18 cellular contexts compared by ENCODE assay signal in the genomic region with DNA sequence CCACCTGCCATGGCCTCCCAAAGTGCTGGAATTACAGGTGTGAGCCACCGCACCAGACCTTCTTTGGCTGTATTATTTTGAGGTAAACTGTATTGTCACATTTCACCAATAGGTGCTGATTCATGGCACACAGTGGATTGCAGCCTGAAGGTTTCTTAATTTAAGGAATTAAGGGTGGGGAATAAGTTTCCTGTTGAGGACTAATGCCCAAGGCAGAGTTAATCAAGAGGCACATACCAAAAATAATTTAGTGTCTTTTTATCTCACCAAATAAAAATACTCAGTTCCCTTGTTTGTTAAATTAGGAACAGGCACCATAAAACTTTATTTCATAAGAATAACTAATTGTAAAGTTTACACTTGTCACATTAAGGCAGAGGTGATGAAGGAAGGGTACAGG.
DNase-seq lines count a peak whose midpoint lies in the region; ATAC-seq and TF ChIP-seq lines count a peak whose summit lies in the region.
"Had no signal": no experiment of that assay in that cellular context is flagged by ENCODE, and none has a peak within 500 bp of the region (broad histone marks: within the 10 kb centered on the region; RNA-seq: fewer than 3 reads in every experiment).

No MANE protein-coding gene starts in this region.

- H3K27ac ChIP-seq in mammary epithelial cell (ENCODE audit: insufficient read depth, low read depth, low read length): no peak overlapping the region
- H3K27ac ChIP-seq in PC-9: peak overlapping the region; percentile 87
- H3K27ac ChIP-seq: 22Rv1 had no signal

- H3K9ac ChIP-seq in mammary epithelial cell (ENCODE audit: insufficient read depth, low read length): no peak overlapping the region

- H3K4me2 ChIP-seq in mammary epithelial cell (ENCODE audit: insufficient read depth, low read depth, low read length): no peak overlapping the region
- no peak overlapping the region for H3K4me2 ChIP-seq in PC-9
- H3K4me2 ChIP-seq: GM23338 had no signal

- H3K27me3 ChIP-seq in mammary epithelial cell (ENCODE audit: insufficient read depth, low read length) (no peaks in the 10 kb centered on the region), Caco-2 (replicated peaks; ENCODE audit: control insufficient read depth, insufficient read depth, low read length) (no peaks in the 10 kb centered on the region), PC-9 (ENCODE audit: insufficient read depth, low read depth) (no peaks in the 10 kb centered on the region)

- H3K4me1 ChIP-seq in mammary epithelial cell (ENCODE audit: insufficient read depth, low read length) (peaks cover 35% of the 10 kb centered on the region), Caco-2 (peaks cover 23% of the 10 kb centered on the region), PC-9 (replicated peaks; ENCODE audit: insufficient read depth) (peaks cover 60% of the 10 kb centered on the region)

- intact Hi-C loops in MCF 10A (cut with micrococcal nuclease): loop anchor here (5.0 kb wide), 1 partner anchor 446 kb away; no protein-coding TSS in a partner anchor
- intact Hi-C loops in mammary epithelial cell (cut with micrococcal nuclease): loop anchor here (5.0 kb wide), 1 partner anchor 446 kb away; no protein-coding TSS in a partner anchor
- intact Hi-C loops in Caco-2 (cut with micrococcal nuclease; ENCODE audit: unreplicated experiment): no loop called here
- intact Hi-C loops in PC-9 (cut with micrococcal nuclease; ENCODE audit: unreplicated experiment): loop anchor here (5.0 to 10.0 kb wide), 3 partner anchors 221 to 561 kb away; no protein-coding TSS in a partner anchor

- no peaks in the 10 kb centered on the region for H4K20me1 ChIP-seq in mammary epithelial cell (ENCODE audit: insufficient read depth, low read length)
- no peaks in the 10 kb centered on the region for H4K20me1 ChIP-seq in PC-9 (ENCODE audit: insufficient read depth)

- no peak overlapping the region for H3K4me3 ChIP-seq in mammary epithelial cell (replicated peaks in 1 of 3; ENCODE audit: insufficient read depth in 1 of 3, low read depth in 2 of 3, low read length in 3 of 3)
- H3K4me3 ChIP-seq in Caco-2 (ENCODE audit: low read depth, low read length): no peak overlapping the region
- no peak overlapping the region for H3K4me3 ChIP-seq in PC-9
- H3K4me3 ChIP-seq: GM12878, GM23338 had no signal

- H2AFZ ChIP-seq in mammary epithelial cell (ENCODE audit: low read depth, low read length): no peak overlapping the region
- H2AFZ ChIP-seq in PC-9: no peak overlapping the region
- H2AFZ ChIP-seq: GM23338 had no signal

- H3K36me3 ChIP-seq in mammary epithelial cell (ENCODE audit: insufficient read depth, low read length): no peaks in the 10 kb centered on the region
- no peaks in the 10 kb centered on the region for H3K36me3 ChIP-seq in Caco-2 (ENCODE audit: control insufficient read depth, insufficient read depth, low read length)
- no peaks in the 10 kb centered on the region for H3K36me3 ChIP-seq in PC-9 (ENCODE audit: low read depth)

- no peaks in the 10 kb centered on the region for H3K9me2 ChIP-seq in PC-9 (ENCODE audit: insufficient read depth)

- H3K4me1 Mint-ChIP-seq in MCF 10A (ENCODE audit: insufficient read depth, unreplicated experiment) (peaks cover 35% of the 10 kb centered on the region), Caco-2 (ENCODE audit: low read depth, unreplicated experiment) (peaks cover 23% of the 10 kb centered on the region)
- peaks cover 16% of the 10 kb centered on the region for H3K4me1 Mint-ChIP-seq in stimulated activated effector memory CD8-positive, alpha-beta T cell treated with anti-CD3 and anti-CD28 coated beads, Interleukin-12 subunit alpha, Interleukin-12 subunit beta, amount 100 ng/mL, for 72 hours

- H3K9me3 Mint-ChIP-seq in MCF 10A (ENCODE audit: unreplicated experiment) (no peaks in the 10 kb centered on the region), Caco-2 (ENCODE audit: unreplicated experiment) (no peaks in the 10 kb centered on the region)
- H3K9me3 Mint-ChIP-seq in stimulated activated effector memory CD8-positive, alpha-beta T cell treated with anti-CD3 and anti-CD28 coated beads, Interleukin-12 subunit alpha, Interleukin-12 subunit beta, amount 100 ng/mL, for 72 hours: no peaks in the 10 kb centered on the region
- H3K9me3 Mint-ChIP-seq: GM23338, H9 had no signal

- H3K27ac Mint-ChIP-seq in MCF 10A (ENCODE audit: low read depth, unreplicated experiment): peak overlapping the region; percentile 94
- H3K27ac Mint-ChIP-seq in Caco-2 (ENCODE audit: unreplicated experiment): peak overlapping the region; percentile 52
- no peak overlapping the region for H3K27ac Mint-ChIP-seq in stimulated activated effector memory CD8-positive, alpha-beta T cell treated with anti-CD3 and anti-CD28 coated beads, Interleukin-12 subunit alpha, Interleukin-12 subunit beta, amount 100 ng/mL, for 72 hours
- H3K27ac Mint-ChIP-seq: GM23338 had no signal

- H3K79me2 ChIP-seq in mammary epithelial cell (ENCODE audit: insufficient read depth, low read length) (peaks cover 8% of the 10 kb centered on the region), PC-9 (ENCODE audit: low read depth) (peaks cover 9% of the 10 kb centered on the region; the same call in 1 of the 2 replicates)

- POLR2A ChIA-PET in MCF 10A (lab: Yijun Ruan, JAX): interaction anchor here (0.6 to 5.9 kb wide), 7 partner anchors 14 to 104 kb away, joined by 3 to 59 read pairs (median 8); a partner anchor contains a TSS
- POLR2A ChIA-PET in Caco-2 (lab: Charles Lee): no interaction called here
- POLR2A ChIA-PET in PC-9 (lab: Charles Lee; ENCODE audit: unreplicated experiment): no interaction called here

- dilution Hi-C loops in mammary epithelial cell (cut with HindIII; ENCODE audit: low sequenced_read_pairs): no loop called here

- H3F3A ChIP-seq in PC-9 (ENCODE audit: insufficient read depth, low read depth): peaks cover 38% of the 10 kb centered on the region

- in situ Hi-C loops in mammary epithelial cell (cut with MboI; ENCODE audit: low sequenced_read_pairs in 2 of 2): loop anchor here (10.0 kb wide), 1 partner anchor 64 kb away; no protein-coding TSS in a partner anchor

- H3K9me3 ChIP-seq in mammary epithelial cell (replicated peaks; ENCODE audit: insufficient read depth, low read length): no peaks in the 10 kb centered on the region
- H3K9me3 ChIP-seq in Caco-2: no peaks in the 10 kb centered on the region
- no peaks in the 10 kb centered on the region for H3K9me3 ChIP-seq in PC-9 (ENCODE audit: insufficient read depth, low read depth)

- H3K4me3 Mint-ChIP-seq in MCF 10A (ENCODE audit: unreplicated experiment) (no peak overlapping the region), Caco-2 (ENCODE audit: unreplicated experiment) (no peak overlapping the region)
- no peak overlapping the region for H3K4me3 Mint-ChIP-seq in stimulated activated effector memory CD8-positive, alpha-beta T cell treated with anti-CD3 and anti-CD28 coated beads, Interleukin-12 subunit alpha, Interleukin-12 subunit beta, amount 100 ng/mL, for 72 hours
- H3K4me3 Mint-ChIP-seq: GM23338, H9 had no signal

- BruUV-seq in MCF 10A (replicated peaks; lab: Mats Ljungman, UMichigan) (no TSS peak), mammary epithelial cell (replicated peaks; lab: Mats Ljungman, UMichigan) (no TSS peak), Caco-2 (replicated peaks; lab: Mats Ljungman, UMichigan) (no TSS peak), PC-9 (replicated peaks; lab: Mats Ljungman, UMichigan) (no TSS peak)

- no peak for ATAC-seq in stimulated activated effector memory CD8-positive, alpha-beta T cell treated with anti-CD3 and anti-CD28 coated beads, Interleukin-12 subunit alpha, Interleukin-12 subunit beta, amount 100 ng/mL, for 72 hours
- ATAC-seq: GM12878, GM23338 had no signal

- TF ChIP-seq CTCF in MCF 10A (IDR thresholded peaks at IDR 0.05; ENCODE audit: unreplicated experiment) (no peak), mammary epithelial cell (conservative IDR thresholded peaks at IDR 0.05 in 1 of 2, IDR thresholded peaks at IDR 0.05 in 1 of 2; ENCODE audit: extremely low read depth in 1 of 2, insufficient read depth in 1 of 2, low read depth in 1 of 2, low read length in 2 of 2) (no peak), Caco-2 (IDR thresholded peaks at IDR 0.05; ENCODE audit: insufficient read depth in 1 of 2, low read depth in 1 of 2, low read length in 1 of 2, severe bottlenecking in 1 of 2, unreplicated experiment in 1 of 2) (no peak), PC-9 (conservative IDR thresholded peaks at IDR 0.05) (no peak)

- H3K27me3 Mint-ChIP-seq in MCF 10A (ENCODE audit: insufficient read depth, unreplicated experiment) (no peaks in the 10 kb centered on the region), Caco-2 (ENCODE audit: insufficient read depth, unreplicated experiment) (no peaks in the 10 kb centered on the region)
- H3K27me3 Mint-ChIP-seq: CD4-positive, alpha-beta memory T cell had no signal

- H3K36me3 Mint-ChIP-seq in MCF 10A (ENCODE audit: insufficient read depth, unreplicated experiment) (peaks cover 14% of the 10 kb centered on the region), Caco-2 (ENCODE audit: insufficient read depth, unreplicated experiment) (peaks cover 5% of the 10 kb centered on the region)
- H3K36me3 Mint-ChIP-seq in stimulated activated effector memory CD8-positive, alpha-beta T cell treated with anti-CD3 and anti-CD28 coated beads, Interleukin-12 subunit alpha, Interleukin-12 subunit beta, amount 100 ng/mL, for 72 hours: no peaks in the 10 kb centered on the region
- H3K36me3 Mint-ChIP-seq: CD4-positive, alpha-beta memory T cell had no signal

- CTCF ChIA-PET in MCF 10A (lab: Yijun Ruan, JAX): interaction anchor here (0.7 to 4.1 kb wide), 6 partner anchors 18 to 560 kb away, joined by 3 to 36 read pairs (median 4); no protein-coding TSS in a partner anchor
- CTCF ChIA-PET in mammary epithelial cell (lab: Charles Lee; ENCODE audit: low non-redundant PET): no interaction called here
- CTCF ChIA-PET in Caco-2 (lab: Charles Lee): no interaction called here
- CTCF ChIA-PET in PC-9 (lab: Charles Lee): no interaction called here

- WGBS in mammary epithelial cell (ENCODE audit: low coverage, missing lambda C conversion rate): 0% methylated on average over 1 of the region's 1 CpG

- no peak for DNase-seq in MCF 10A (ENCODE audit: unreplicated experiment)
- no peak for DNase-seq in mammary epithelial cell
- no peak for DNase-seq in Caco-2
- peak in 1 of 2 experiments; percentile 58 for DNase-seq in PC-9
- DNase-seq in NCI-H2196 (lab: John Stamatoyannopoulos, UW; ENCODE audit: unreplicated experiment): no peak
- DNase-seq in NCI-H2171 (lab: John Stamatoyannopoulos, UW): no peak
- no peak for DNase-seq in stimulated activated effector memory CD8-positive, alpha-beta T cell treated with anti-CD3 and anti-CD28 coated beads, Interleukin-12 subunit alpha, Interleukin-12 subunit beta, amount 100 ng/mL, for 72 hours (ENCODE audit: low spot score in 2 of 2)
- DNase-seq: C1 segment of cervical spinal cord; CD4-positive, alpha-beta memory T cell; COR-L47; DMS 273 treated with DMSO at 0.1 percent for 48 hours; DMS79; EL; GDM1; H9 had no signal
